In the genomic region with DNA sequence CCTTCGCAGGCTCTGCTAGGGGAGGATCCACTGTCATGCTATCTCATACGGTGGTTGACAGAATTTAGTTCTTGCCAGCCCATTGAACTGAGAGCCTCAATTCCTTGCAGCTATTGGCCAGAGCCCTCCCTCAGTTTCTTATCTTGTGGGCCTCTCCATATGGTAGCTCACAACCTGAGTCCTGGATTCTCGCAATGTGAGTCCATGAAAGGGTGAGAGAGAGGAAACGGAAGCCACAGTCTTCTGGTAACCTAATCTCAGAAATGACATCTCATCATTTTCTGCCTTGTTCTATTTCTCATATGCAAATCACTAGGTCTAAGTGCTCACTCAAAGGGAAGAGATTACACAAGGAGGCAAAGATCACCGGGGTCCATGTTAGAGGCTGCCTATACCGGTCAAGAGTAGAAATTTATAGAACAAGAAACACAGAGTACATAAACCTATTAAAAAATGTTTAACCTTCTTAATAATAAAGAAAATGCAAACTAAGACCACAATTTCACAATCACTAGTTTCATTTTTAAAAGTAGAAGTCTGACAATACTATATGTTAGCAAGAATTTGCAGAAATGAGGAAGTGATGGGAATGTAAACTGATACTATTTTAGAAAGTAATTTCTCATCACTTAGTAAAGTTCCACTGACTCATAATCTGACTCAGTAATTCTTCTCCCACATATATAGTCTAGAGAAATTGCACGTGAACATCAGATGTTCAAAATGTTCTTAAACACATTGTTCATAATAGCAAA, we compare ENCODE assay signal across 9 cellular contexts.
DNase-seq lines count a peak whose midpoint lies in the region; ATAC-seq, FAIRE-seq and TF ChIP-seq lines count a peak whose summit lies in the region.
"Had no signal": no experiment of that assay in that cellular context is flagged by ENCODE, and none has a peak within 500 bp of the region (broad histone marks: within the 10 kb centered on the region; RNA-seq: fewer than 3 reads in every experiment).

No MANE protein-coding gene starts in this region.

- CTCF ChIA-PET in GM12878 (lab: Yijun Ruan, JAX): interaction anchor here (0.6 to 2.1 kb wide), 7 partner anchors 10 to 1721 kb away, joined by 3 to 5 read pairs (median 3); no protein-coding TSS in a partner anchor

- no peaks in the 10 kb centered on the region for H3K36me3 ChIP-seq in GM12878 (ENCODE audit: control insufficient read depth in 2 of 2, insufficient read depth in 2 of 2, low read length in 1 of 2)

- H3K4me3 ChIP-seq in GM12865 (ENCODE audit: low read depth, low read length) (peak overlapping the region; percentile 33), GM12878 (peak overlapping the region; percentile 8; the same call in 1 of the 2 replicates)

- H3K36me3 Mint-ChIP-seq in nephron progenitor cell (ENCODE audit: low read depth): no peaks in the 10 kb centered on the region

- peak overlapping the region; percentile 47 for H3K9ac ChIP-seq in GM12878 (ENCODE audit: control insufficient read depth, insufficient read depth, low read length)

- no peaks in the 10 kb centered on the region for H3K4me1 Mint-ChIP-seq in nephron progenitor cell

- SMC1A ChIA-PET in GM12878 (lab: Charles Lee; ENCODE audit: uncharacterized antibody, unreplicated experiment): interaction anchor here (0.6 to 1.2 kb wide), 5 partner anchors 10 to 73 kb away, joined by 3 read pairs; no protein-coding TSS in a partner anchor

- peak overlapping the region; percentile 53 for H2AFZ ChIP-seq in GM12878 (ENCODE audit: control insufficient read depth, low read depth, low read length)

- no peak for TF ChIP-seq RAD21 in GM12878 (IDR thresholded peaks at IDR 0.05; ENCODE audit: insufficient read depth, low read depth, low read length)

- no peaks in the 10 kb centered on the region for H4K20me1 ChIP-seq in GM12878 (ENCODE audit: control insufficient read depth, insufficient read depth)

- no TSS peak for BruUV-seq in GM12878 (replicated peaks; lab: Mats Ljungman, UMichigan)

- H3K27ac ChIP-seq in GM12878 (ENCODE audit: control insufficient read depth, insufficient read depth): peak overlapping the region; percentile 86

- H3K4me1 ChIP-seq in GM12878 (ENCODE audit: control insufficient read depth, insufficient read depth, low read length): peaks cover 13% of the 10 kb centered on the region

- TF ChIP-seq CTCF in GM12865 (IDR thresholded peaks at IDR 0.05; ENCODE audit: insufficient read depth, low read depth, low read length, missing control alignments): no peak
- TF ChIP-seq CTCF in GM12878 (IDR thresholded peaks at IDR 0.05 in 2 of 3, conservative IDR thresholded peaks at IDR 0.05 in 1 of 3; ENCODE audit: control insufficient read depth in 2 of 3, extremely low read depth in 1 of 3, insufficient read depth in 1 of 3, low read depth in 3 of 3, low read length in 3 of 3): no peak
- no peak for TF ChIP-seq CTCF in nephron progenitor cell (IDR thresholded peaks at IDR 0.05)

- H3K9me3 ChIP-seq in GM12878 (replicated peaks; ENCODE audit: control insufficient read depth, insufficient read depth, low read length): peaks cover 10% of the 10 kb centered on the region

- 0% methylated on average over 7 of the region's 7 CpGs for WGBS in GM12878 (ENCODE audit: insufficient coverage, insufficient replicate concordance, low lambda C conversion rate, missing lambda C conversion rate)

- peak; percentile 85 for DNase-seq in GM12865 (ENCODE audit: low read depth)
- peak; percentile 29 for DNase-seq in HPDE6-E6E7 (ENCODE audit: extremely low spot score)
- peak; percentile 89 for DNase-seq in GM12878 (ENCODE audit: low read depth, low spot score)
- no peak for DNase-seq in NCI-H526 treated with DMSO at 0.1 percent for 48 hours (lab: John Stamatoyannopoulos, UW)
- DNase-seq in KG1 (lab: John Stamatoyannopoulos, UW): no peak
- no peak for DNase-seq in NCI-H2227 treated with DMSO at 0.1 percent for 48 hours (lab: John Stamatoyannopoulos, UW)
- DNase-seq in nephron progenitor cell: no peak

- in situ Hi-C loops in GM12878 (cut with MboI): loop anchor here (25.0 kb wide), 1 partner anchor 1268 kb away; no protein-coding TSS in a partner anchor

- peak; percentile 89 to 98; a peak in 3 of 4 replicates for TF ChIP-seq EP300 in GM12878 (IDR thresholded peaks at IDR 0.05; ENCODE audit: borderline replicate concordance in 1 of 2, control insufficient read depth in 1 of 2, low read depth in 2 of 2, low read length in 2 of 2)

- H3K4me2 ChIP-seq in GM12878 (ENCODE audit: control insufficient read depth, insufficient read depth): peak overlapping the region; percentile 72

- intact Hi-C loops in GM12878 (cut with micrococcal nuclease; ENCODE audit: unreplicated experiment): loop anchor here (1.0 to 5.0 kb wide), 2 partner anchors 21 to 232 kb away; no protein-coding TSS in a partner anchor

- TF ChIP-seq POLR2A in GM12878 (IDR thresholded peaks at IDR 0.05; ENCODE audit: low read depth, low read length): no peak

- peaks cover 3% of the 10 kb centered on the region for H3K9me3 Mint-ChIP-seq in nephron progenitor cell

- no peak overlapping the region for H3K27ac Mint-ChIP-seq in nephron progenitor cell

- H3K27me3 Mint-ChIP-seq in nephron progenitor cell (ENCODE audit: low read depth, poor library complexity): peaks cover 8% of the 10 kb centered on the region

- H3K27me3 ChIP-seq in GM12878 (replicated peaks in 1 of 2; ENCODE audit: control insufficient read depth in 2 of 2, insufficient read depth in 2 of 2, low read length in 1 of 2): no peaks in the 10 kb centered on the region

- POLR2A ChIA-PET in GM12878 (lab: Charles Lee): no interaction called here

- FAIRE-seq in GM12878 (lab: Jason Lieb, UNC): peak; percentile 97
- FAIRE-seq: keratinocyte had no signal

- H3K79me2 ChIP-seq in GM12878 (ENCODE audit: control insufficient read depth, insufficient read depth, low read length): no peaks in the 10 kb centered on the region

- ATAC-seq in GM21529 (IDR thresholded peaks at IDR 0.05; ENCODE audit: unreplicated experiment) (peak; percentile 93), GM12878 (peak; percentile 95)

- H3K4me3 Mint-ChIP-seq in nephron progenitor cell: no peak overlapping the region

- RAD21 ChIA-PET in GM12878 (lab: Charles Lee; ENCODE audit: unreplicated experiment): interaction anchor here (0.6 to 1.4 kb wide), 5 partner anchors 22 to 429 kb away, joined by 3 to 4 read pairs (median 3); no protein-coding TSS in a partner anchor

TF ChIP-seq in GM12878, 131 proteins besides CTCF, POLR2A, EP300 and RAD21 (continues in another document):
- 0 out of 2 replicates have a peak, but pooled peaks have one; percentile 21 for TF ChIP-seq HCFC1 (IDR thresholded peaks at IDR 0.05; ENCODE audit: low read length)
- TF ChIP-seq, protein P1, sequence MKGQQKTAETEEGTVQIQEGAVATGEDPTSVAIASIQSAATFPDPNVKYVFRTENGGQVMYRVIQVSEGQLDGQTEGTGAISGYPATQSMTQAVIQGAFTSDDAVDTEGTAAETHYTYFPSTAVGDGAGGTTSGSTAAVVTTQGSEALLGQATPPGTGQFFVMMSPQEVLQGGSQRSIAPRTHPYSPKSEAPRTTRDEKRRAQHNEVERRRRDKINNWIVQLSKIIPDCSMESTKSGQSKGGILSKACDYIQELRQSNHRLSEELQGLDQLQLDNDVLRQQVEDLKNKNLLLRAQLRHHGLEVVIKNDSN (IDR thresholded peaks at IDR 0.05; ENCODE audit: borderline replicate concordance, extremely low read length, insufficient read depth, low read depth, low read length): no peak
- peak; percentile 96 for TF ChIP-seq MEF2A (IDR thresholded peaks at IDR 0.05; ENCODE audit: insufficient read depth, low read depth, low read length)
- TF ChIP-seq EGR1 (IDR thresholded peaks at IDR 0.05; ENCODE audit: borderline replicate concordance in 1 of 2, low read depth in 2 of 2, low read length in 2 of 2): no peak
- peak; percentile 94 for TF ChIP-seq POU2F2 (IDR thresholded peaks at IDR 0.05; ENCODE audit: borderline replicate concordance, low read depth, low read length)
- 0 out of 4 replicates have a peak, but pooled peaks of 1 of the 2 experiments have one; percentile 17 for TF ChIP-seq SRF (IDR thresholded peaks at IDR 0.05; ENCODE audit: low read depth in 2 of 2, low read length in 2 of 2)
- TF ChIP-seq, protein P2, sequence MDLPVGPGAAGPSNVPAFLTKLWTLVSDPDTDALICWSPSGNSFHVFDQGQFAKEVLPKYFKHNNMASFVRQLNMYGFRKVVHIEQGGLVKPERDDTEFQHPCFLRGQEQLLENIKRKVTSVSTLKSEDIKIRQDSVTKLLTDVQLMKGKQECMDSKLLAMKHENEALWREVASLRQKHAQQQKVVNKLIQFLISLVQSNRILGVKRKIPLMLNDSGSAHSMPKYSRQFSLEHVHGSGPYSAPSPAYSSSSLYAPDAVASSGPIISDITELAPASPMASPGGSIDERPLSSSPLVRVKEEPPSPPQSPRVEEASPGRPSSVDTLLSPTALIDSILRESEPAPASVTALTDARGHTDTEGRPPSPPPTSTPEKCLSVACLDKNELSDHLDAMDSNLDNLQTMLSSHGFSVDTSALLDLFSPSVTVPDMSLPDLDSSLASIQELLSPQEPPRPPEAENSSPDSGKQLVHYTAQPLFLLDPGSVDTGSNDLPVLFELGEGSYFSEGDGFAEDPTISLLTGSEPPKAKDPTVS (IDR thresholded peaks at IDR 0.05; ENCODE audit: low read depth, low read length): no peak
- TF ChIP-seq CREM (IDR thresholded peaks at IDR 0.05; ENCODE audit: low read depth): peak; percentile 86
- no peak for TF ChIP-seq POLR2AphosphoS5 (IDR thresholded peaks at IDR 0.05; ENCODE audit: low read length)
- no peak for TF ChIP-seq POLR2AphosphoS2 (IDR thresholded peaks at IDR 0.05; ENCODE audit: low read depth, low read length)
- TF ChIP-seq ASH2L (IDR thresholded peaks at IDR 0.05; ENCODE audit: borderline replicate concordance, low read depth): peak; percentile 46; the same call in 1 of the 2 replicates
- TF ChIP-seq RELB (IDR thresholded peaks at IDR 0.05; ENCODE audit: low read depth): peak; percentile 95

Comparison
In these comparisons a context has a peak if more than half of its experiments do, and no peak if none do; other contexts are left out.
1. DNase-seq: peak in GM12865 (single experiment), HPDE6-E6E7 (single experiment) and GM12878 (single experiment); none in NCI-H526 treated with DMSO at 0.1 percent for 48 hours (single experiment), KG1 (single experiment), NCI-H2227 treated with DMSO at 0.1 percent for 48 hours (single experiment) and nephron progenitor cell (single experiment).